9 cellular contexts compared by ENCODE assay signal in genomic region chr19:48203227-48203793, GRCh38. TPM values are rescaled to one million over a fixed set of nuclear protein-coding genes. Genes with fewer than 3 reads are reported as not detected.
DNase-seq lines count a peak whose midpoint lies in the region; ATAC-seq and TF ChIP-seq lines count a peak whose summit lies in the region.
"Had no signal": no experiment of that assay in that cellular context is flagged by ENCODE, and none has a peak within 500 bp of the region (broad histone marks: within the 10 kb centered on the region; RNA-seq: fewer than 3 reads in every experiment).

No MANE protein-coding gene starts in this region.

- peak overlapping the region; percentile 94 for H2AFZ ChIP-seq in SK-N-SH (ENCODE audit: low read depth)

- no peaks in the 10 kb centered on the region for H3K9me3 Mint-ChIP-seq in T-helper 2 cell treated with Interferon-gamma antibody and Interleukin-4, amounts not matched to agents 5 μg/mL and 100 μg/mL, for 36 hours
- H3K9me3 Mint-ChIP-seq: activated naive CD4-positive, alpha-beta T cell treated with anti-CD3 and anti-CD28 coated beads, Interleukin-2, amount 50 U/mL, for 24 hours had no signal

- TF ChIP-seq EP300 in SK-N-SH (IDR thresholded peaks at IDR 0.05; ENCODE audit: borderline replicate concordance in 1 of 2, low read depth in 1 of 2, low read length in 1 of 2), result no peak
- no peak for TF ChIP-seq EP300 in stomach (IDR thresholded peaks at IDR 0.05)

- H3K36me3 Mint-ChIP-seq in T-helper 2 cell treated with Interferon-gamma antibody and Interleukin-4, amounts not matched to agents 5 μg/mL and 100 μg/mL, for 36 hours (ENCODE audit: low read depth), result peaks cover 15% of the 10 kb centered on the region
- H3K36me3 Mint-ChIP-seq: activated naive CD4-positive, alpha-beta T cell treated with anti-CD3 and anti-CD28 coated beads, Interleukin-2, amount 50 U/mL, for 24 hours had no signal

- H3K27ac Mint-ChIP-seq in T-helper 2 cell treated with Interferon-gamma antibody and Interleukin-4, amounts not matched to agents 5 μg/mL and 100 μg/mL, for 36 hours, result no peak overlapping the region
- H3K27ac Mint-ChIP-seq: activated naive CD4-positive, alpha-beta T cell treated with anti-CD3 and anti-CD28 coated beads, Interleukin-2, amount 50 U/mL, for 24 hours had no signal

- TF ChIP-seq RAD21 in SK-N-SH (IDR thresholded peaks at IDR 0.05; ENCODE audit: low read length), result no peak

- POLR2A ChIA-PET in SK-N-SH (lab: Yijun Ruan, JAX), result interaction anchor here (0.5 to 2.2 kb wide), 11 partner anchors 9 to 1277 kb away, joined by 3 to 11 read pairs (median 3); partner anchors contain the start of genes BCAT2, CARD8, PLA2G4C and SYNGR4

- H3K27me3 ChIP-seq in SK-N-SH (ENCODE audit: insufficient read depth), result no peaks in the 10 kb centered on the region
- H3K27me3 ChIP-seq in stomach, result no peaks in the 10 kb centered on the region

- intact Hi-C loops in stomach (cut with DNase I; ENCODE audit: low total_unique reads), result no loop called here

- no peaks in the 10 kb centered on the region for H3K36me3 ChIP-seq in SK-N-SH (replicated peaks in 1 of 2; ENCODE audit: control insufficient read depth in 1 of 2, insufficient read depth in 2 of 2, low read length in 1 of 2)
- peaks cover 0 to 3% (median 0%) of the 10 kb centered on the region in 4 donors for H3K36me3 ChIP-seq in stomach

- TF ChIP-seq CTCF in SK-N-SH (IDR thresholded peaks at IDR 0.05) (no peak), foreskin fibroblast (IDR thresholded peaks at IDR 0.05; ENCODE audit: low read depth, low read length) (no peak), stomach (IDR thresholded peaks at IDR 0.05) (no peak)

- DNase-seq in SK-N-SH (no peak), OCI-M1 (lab: John Stamatoyannopoulos, UW) (peak; percentile 68), foreskin fibroblast (no peak), stomach (no peak), SKM-1 treated with dmso at 0.1 percent for 144 hours (lab: John Stamatoyannopoulos, UW; ENCODE audit: unreplicated experiment) (no peak)
- DNase-seq in T-helper 2 cell treated with Interferon-gamma antibody and Interleukin-4, amounts not matched to agents 5 μg/mL and 100 μg/mL, for 36 hours (ENCODE audit: low spot score), result no peak

- H3F3A ChIP-seq in SK-N-SH (replicated peaks; ENCODE audit: insufficient read depth), result peaks cover 13% of the 10 kb centered on the region

- peaks cover 12% of the 10 kb centered on the region for H3K4me1 Mint-ChIP-seq in T-helper 2 cell treated with Interferon-gamma antibody and Interleukin-4, amounts not matched to agents 5 μg/mL and 100 μg/mL, for 36 hours (ENCODE audit: low read depth)

- CTCF ChIA-PET in SK-N-SH (lab: Yijun Ruan, JAX), result interaction anchor here (0.9 to 3.5 kb wide), 7 partner anchors 9 to 63 kb away, joined by 3 to 16 read pairs (median 7); partner anchors contain the start of genes CARD8, LIG1 and ZSWIM9

- H3K27me3 Mint-ChIP-seq in T-helper 2 cell treated with Interferon-gamma antibody and Interleukin-4, amounts not matched to agents 5 μg/mL and 100 μg/mL, for 36 hours (ENCODE audit: low read depth), result no peaks in the 10 kb centered on the region
- H3K27me3 Mint-ChIP-seq: activated naive CD4-positive, alpha-beta T cell treated with anti-CD3 and anti-CD28 coated beads, Interleukin-2, amount 50 U/mL, for 24 hours had no signal

- peaks cover 0 to 2% of the 10 kb centered on the region in 2 experiments; a peak in 2 of 4 replicates for H3K4me1 ChIP-seq in SK-N-SH (ENCODE audit: control insufficient read depth in 1 of 2, insufficient read depth in 2 of 2, low read depth in 1 of 2, low read length in 1 of 2)
- peaks cover 6 to 36% (median 15%) of the 10 kb centered on the region in 4 donors for H3K4me1 ChIP-seq in stomach

- H3K27ac ChIP-seq in SK-N-SH (ENCODE audit: low read depth in 2 of 2, low read length in 1 of 2), result peak overlapping the region; percentile 49 to 85; a peak in 3 of 4 replicates
- peak overlapping the region; percentile 68 to 82 (median 79) for H3K27ac ChIP-seq in stomach

- TF ChIP-seq POLR2A in stomach (IDR thresholded peaks at IDR 0.05), result no peak

- H3K9me2 ChIP-seq in SK-N-SH, result no peaks in the 10 kb centered on the region

- H3K79me2 ChIP-seq in SK-N-SH (ENCODE audit: insufficient read depth), result peaks cover 15% of the 10 kb centered on the region; the same call in 1 of the 2 replicates

- H3K9ac ChIP-seq in SK-N-SH, result peak overlapping the region; percentile 83

- 6% methylated on average over 5 of the region's 5 CpGs for WGBS in SK-N-SH (ENCODE audit: low lambda C conversion rate)
- 3 to 11% (median 8%) methylated on average over 5 of the region's 5 CpGs for WGBS in stomach, 5 donors

- H4K20me1 ChIP-seq in SK-N-SH (ENCODE audit: insufficient read depth), result no peaks in the 10 kb centered on the region

- peak overlapping the region; percentile 86 for H3K4me2 ChIP-seq in SK-N-SH

- no peak for ATAC-seq in SK-N-SH treated with all-trans-retinoic acid at 6 μM for 48 hours
- ATAC-seq in GM19467 (IDR thresholded peaks at IDR 0.05; ENCODE audit: unreplicated experiment), result no peak

- H3K9me3 ChIP-seq in SK-N-SH (no peaks in the 10 kb centered on the region), stomach (no peaks in the 10 kb centered on the region)

- no peak overlapping the region for H3K4me3 Mint-ChIP-seq in T-helper 2 cell treated with Interferon-gamma antibody and Interleukin-4, amounts not matched to agents 5 μg/mL and 100 μg/mL, for 36 hours
- H3K4me3 Mint-ChIP-seq: activated naive CD4-positive, alpha-beta T cell treated with anti-CD3 and anti-CD28 coated beads, Interleukin-2, amount 50 U/mL, for 24 hours had no signal

- H3K4me3 ChIP-seq in SK-N-SH (ENCODE audit: low read depth in 2 of 2, low read length in 1 of 2) (peak overlapping the region; percentile 66 to 87), foreskin fibroblast (ENCODE audit: low read depth in 1 of 2, low read length in 2 of 2) (peak overlapping the region; percentile 86 to 97), stomach (peak overlapping the region; percentile 61 to 77 (median 74))

TF ChIP-seq in SK-N-SH, 30 proteins besides CTCF, POLR2A, EP300 and RAD21:
- TF ChIP-seq FOSL2 (IDR thresholded peaks at IDR 0.05; ENCODE audit: borderline replicate concordance, low read depth) (no peak), USF1 (IDR thresholded peaks at IDR 0.05; ENCODE audit: borderline replicate concordance, low read depth) (peak; percentile 71; the same call in 1 of the 2 replicates)

TF ChIP-seq in SK-N-SH treated with all-trans-retinoic acid at 6 μM for 48 hours, 23 proteins besides CTCF, POLR2A, EP300 and RAD21 (continues in another document):
- TF ChIP-seq PPARA (CRISPR knock-in tag; IDR thresholded peaks at IDR 0.05; ENCODE audit: borderline replicate concordance) (no peak), ZFP3 (CRISPR knock-in tag; IDR thresholded peaks at IDR 0.05) (no peak), POU6F1 (CRISPR knock-in tag; IDR thresholded peaks at IDR 0.05; ENCODE audit: borderline replicate concordance, low read depth) (no peak), ZC3H10 (CRISPR knock-in tag; IDR thresholded peaks at IDR 0.05) (no peak), TSHZ2 (CRISPR knock-in tag; IDR thresholded peaks at IDR 0.05) (no peak)

RNA-seq across cellular contexts. Expression of gene ZSWIM9, which starts 32.8 kb away (rescaled TPM):
- polyA plus RNA-seq in SK-N-SH (2012; rRNA removed), result 1.3 and 2.2 TPM in 2 replicates
- polyA plus RNA-seq in SK-N-SH (2012; cell fraction: cytosol; rRNA removed), result 2.7 TPM in 2 replicates
- 1.8 and 2.8 TPM in 2 replicates for polyA plus RNA-seq in SK-N-SH (2012; cell fraction: nucleus; rRNA removed)
- total RNA-seq in stomach, result 10 to 100 TPM in 2 of 5 donors, 1 to 10 TPM in 3; 1.3 to 28.0 (median 4.0) TPM
- polyA plus RNA-seq in stomach, result 1 to 10 TPM; 3.0 to 6.9 (median 3.5) TPM

RNA-seq across cellular contexts. Expression of gene LIG1, which starts 33.2 kb away (rescaled TPM):
- polyA plus RNA-seq in SK-N-SH (2012; rRNA removed), result 39.6 and 53.0 TPM in 2 replicates
- polyA plus RNA-seq in SK-N-SH (2012; cell fraction: cytosol; rRNA removed), result 23.3 and 28.9 TPM in 2 replicates
- 153 and 182 TPM in 2 replicates for polyA plus RNA-seq in SK-N-SH (2012; cell fraction: nucleus; rRNA removed)
- total RNA-seq in stomach, result 10 to 100 TPM; 16.0 to 35.6 (median 19.7) TPM
- polyA plus RNA-seq in stomach, result 10 to 100 TPM; 15.9 to 48.2 (median 16.8) TPM

RNA-seq across cellular contexts. Expression of gene CARD8, which starts 52.4 kb away (rescaled TPM):
- polyA plus RNA-seq in SK-N-SH (2012; rRNA removed), result 16.4 and 21.7 TPM in 2 replicates
- polyA plus RNA-seq in SK-N-SH (2012; cell fraction: cytosol; rRNA removed), result 14.0 and 16.6 TPM in 2 replicates
- polyA plus RNA-seq in SK-N-SH (2012; cell fraction: nucleus; rRNA removed), result 63.6 and 66.5 TPM in 2 replicates
- total RNA-seq in stomach, result 10 to 100 TPM in 4 of 5 donors, 1 to 10 TPM in 1; 5.2 to 63.6 (median 39.4) TPM
- polyA plus RNA-seq in stomach, result 10 to 100 TPM; 16.0 to 20.7 (median 17.1) TPM
